ENCODE assay signal across 1 cellular context in genomic region chr3:120093923-120094775, GRCh38.
TF ChIP-seq lines count a peak whose summit lies in the region.

Gene GSK3B, minus strand, starts transcription at chr3:120094447. Its CDS starts 1,013 bp downstream, at chr3:120093434.

TF ChIP-seq in HepG2, 621 proteins besides CTCF, POLR2A, EP300 and RAD21 (continued from another document and continues in another):
- TF ChIP-seq ZNF142 (CRISPR knock-in tag; IDR thresholded peaks at IDR 0.05) (no peak), ATF3 (CRISPR knock-in tag; IDR thresholded peaks at IDR 0.05) (peak; percentile 44; the same call in 1 of the 2 replicates), DNMT3B (CRISPR knock-in tag; conservative IDR thresholded peaks at IDR 0.05) (no peak), REPIN1 (CRISPR knock-in tag; IDR thresholded peaks at IDR 0.05; ENCODE audit: borderline replicate concordance, low read depth) (peak; percentile 54; the same call in 1 of the 2 replicates), HNRNPL (IDR thresholded peaks at IDR 0.05; ENCODE audit: low read depth, low read length) (no peak), PHF21A (CRISPR knock-in tag; IDR thresholded peaks at IDR 0.05) (no peak), KDM4B (CRISPR knock-in tag; IDR thresholded peaks at IDR 0.05) (no peak), AKNA (CRISPR knock-in tag; IDR thresholded peaks at IDR 0.05; ENCODE audit: borderline replicate concordance) (no peak), TEAD2 (CRISPR knock-in tag; IDR thresholded peaks at IDR 0.05) (no peak), ZBTB33 (CRISPR knock-in tag; IDR thresholded peaks at IDR 0.05) (no peak), SIN3B (IDR thresholded peaks at IDR 0.05; ENCODE audit: low read length) (no peak), ARID3A (IDR thresholded peaks at IDR 0.05; ENCODE audit: low read depth, low read length) (no peak), ZNF740 (CRISPR knock-in tag; IDR thresholded peaks at IDR 0.05) (peak; percentile 54; the same call in 1 of the 2 replicates), ZNF772 (CRISPR knock-in tag; IDR thresholded peaks at IDR 0.05) (0 out of 2 replicates have a peak, but pooled peaks have one; percentile 53), HMG20A (CRISPR knock-in tag; IDR thresholded peaks at IDR 0.05; ENCODE audit: borderline replicate concordance) (no peak), SCMH1 (CRISPR knock-in tag; IDR thresholded peaks at IDR 0.05; ENCODE audit: borderline replicate concordance) (no peak), ZNF747 (CRISPR knock-in tag; IDR thresholded peaks at IDR 0.05; ENCODE audit: borderline replicate concordance) (peak; percentile 51; the same call in 1 of the 2 replicates), KDM3A (CRISPR knock-in tag; IDR thresholded peaks at IDR 0.05; ENCODE audit: low read depth) (peak; percentile 16; the same call in 1 of the 2 replicates), CBX2 (IDR thresholded peaks at IDR 0.05; ENCODE audit: low read depth, low read length) (no peak), CBX2 (CRISPR knock-in tag; IDR thresholded peaks at IDR 0.05; ENCODE audit: low read depth) (no peak), CENPT (CRISPR knock-in tag; IDR thresholded peaks at IDR 0.05; ENCODE audit: low read depth) (no peak), TRAFD1 (CRISPR knock-in tag; IDR thresholded peaks at IDR 0.05; ENCODE audit: borderline replicate concordance) (no peak), KDM2A (CRISPR knock-in tag; IDR thresholded peaks at IDR 0.05; ENCODE audit: borderline replicate concordance, low read depth) (peak; percentile 77), ZNF780A (CRISPR knock-in tag; IDR thresholded peaks at IDR 0.05) (no peak), PHF8 (CRISPR knock-in tag; IDR thresholded peaks at IDR 0.05) (peak; percentile 87), ELF1 (CRISPR knock-in tag; IDR thresholded peaks at IDR 0.05) (peak; percentile 28; the same call in 1 of the 2 replicates), ZNF280D (CRISPR knock-in tag; IDR thresholded peaks at IDR 0.05) (no peak), HMGXB4 (CRISPR knock-in tag; IDR thresholded peaks at IDR 0.05; ENCODE audit: borderline replicate concordance in 1 of 2, low read depth in 1 of 2) (peak; percentile 60 to 69; a peak in 3 of 4 replicates), ZBTB25 (CRISPR knock-in tag; IDR thresholded peaks at IDR 0.05) (no peak), MED1 (CRISPR knock-in tag; IDR thresholded peaks at IDR 0.05) (0 out of 2 replicates have a peak, but pooled peaks have one; percentile 8), ZNF605 (CRISPR knock-in tag; IDR thresholded peaks at IDR 0.05) (peak; percentile 50; the same call in 1 of the 2 replicates)
